Comparison of ENCODE assay signal across 1 cellular context in genomic region chr11:78605296-78605695, GRCh38.
TF ChIP-seq lines count a peak whose summit lies in the region.

No MANE protein-coding gene starts in this region.

TF ChIP-seq in H1, 55 proteins besides CTCF, POLR2A, EP300 and RAD21 (continued from another document):
- TF ChIP-seq ATF2 (IDR thresholded peaks at IDR 0.05; ENCODE audit: low read length) (no peak), RFX5 (IDR thresholded peaks at IDR 0.05; ENCODE audit: borderline replicate concordance, low read depth, low read length) (no peak), GTF2F1 (IDR thresholded peaks at IDR 0.05; ENCODE audit: borderline replicate concordance, low read depth, low read length) (no peak), TAF1 (IDR thresholded peaks at IDR 0.05; ENCODE audit: low read depth, low read length) (no peak), E2F6 (IDR thresholded peaks at IDR 0.05) (no peak), EZH2 (IDR thresholded peaks at IDR 0.05; ENCODE audit: low read depth, low read length, severe bottlenecking) (no peak), NANOG (IDR thresholded peaks at IDR 0.05; ENCODE audit: insufficient read depth, low read depth, low read length, poor library complexity, severe bottlenecking) (no peak), ATF3 (IDR thresholded peaks at IDR 0.05; ENCODE audit: insufficient read depth, low read depth, low read length) (no peak), SIRT6 (IDR thresholded peaks at IDR 0.05; ENCODE audit: low read length) (no peak), JUND (IDR thresholded peaks at IDR 0.05; ENCODE audit: low read length) (no peak), NRF1 (IDR thresholded peaks at IDR 0.05; ENCODE audit: low read depth, low read length) (no peak), CREB1 (IDR thresholded peaks at IDR 0.05) (no peak)
